29 cellular contexts compared by ENCODE assay signal in genomic region chr1:28966617-28967016, GRCh38. TPM values are rescaled to one million over a fixed set of nuclear protein-coding genes. Genes with fewer than 3 reads are reported as not detected.
DNase-seq lines count a peak whose midpoint lies in the region; ATAC-seq, FAIRE-seq and TF ChIP-seq lines count a peak whose summit lies in the region.
"Had no signal": no experiment of that assay in that cellular context is flagged by ENCODE, and none has a peak within 500 bp of the region (broad histone marks: within the 10 kb centered on the region; RNA-seq: fewer than 3 reads in every experiment).

No MANE protein-coding gene starts in this region.

- H3K4me1 ChIP-seq in A549: peaks cover 21% of the 10 kb centered on the region
- H3K4me1 ChIP-seq in liver (ENCODE audit: control insufficient read depth in 4 of 4, insufficient read depth in 4 of 4, low read length in 3 of 4): peaks cover 4 to 9% (median 6%) of the 10 kb centered on the region in 4 donors
- H3K4me1 ChIP-seq in BE2C: no peaks in the 10 kb centered on the region
- H3K4me1 ChIP-seq: right atrium auricular region, suprapubic skin had no signal

- no peak for TF ChIP-seq EP300 in A549 (IDR thresholded peaks at IDR 0.05)

- H3K27me3 Mint-ChIP-seq in WTC11 (ENCODE audit: low read depth): no peaks in the 10 kb centered on the region
- H3K27me3 Mint-ChIP-seq: stimulated activated naive B cell treated with anti-CD40 and anti-IgM and Interleukin-4, amounts not matched to agents 10 μg/mL and 1 μg/mL and 100 μg/mL, for 72 hours had no signal

- H3K4me3 ChIP-seq in A549 (no peak overlapping the region), liver (ENCODE audit: low read depth in 1 of 3, low read length in 3 of 3) (no peak overlapping the region), BE2C (ENCODE audit: low read depth, low read length) (no peak overlapping the region)
- H3K4me3 ChIP-seq: cardiac muscle cell, ovary, right atrium auricular region, SJSA1, suprapubic skin had no signal

- no peaks in the 10 kb centered on the region for H3K36me3 Mint-ChIP-seq in WTC11

- no peak overlapping the region for H3K4me3 Mint-ChIP-seq in WTC11
- H3K4me3 Mint-ChIP-seq: activated naive CD4-positive, alpha-beta T cell treated with anti-CD3 and anti-CD28 coated beads for 36 hours; activated T-cell treated with anti-CD3 and anti-CD28 coated beads, Interleukin-2, amount 50 U/mL, for 4 hours; CD14-positive monocyte; stimulated activated naive B cell treated with anti-CD40 and anti-IgM and Interleukin-4, amounts not matched to agents 10 μg/mL and 1 μg/mL and 100 μg/mL, for 72 hours; T-helper 1 cell treated with Interleukin-12 subunit alpha and Interleukin-12 subunit beta and Interleukin-4 antibody, amounts not matched to agents 30 μg/mL and 1 μg/mL, for 36 hours had no signal

- H3K36me3 ChIP-seq in liver (ENCODE audit: control insufficient read depth in 4 of 4, insufficient read depth in 3 of 4, low read depth in 1 of 4, low read length in 3 of 4): no peaks in the 10 kb centered on the region
- no peaks in the 10 kb centered on the region for H3K36me3 ChIP-seq in BE2C
- H3K36me3 ChIP-seq: cardiac muscle cell, ovary, right atrium auricular region, SJSA1, suprapubic skin had no signal

- H3K9me3 ChIP-seq in A549: no peaks in the 10 kb centered on the region
- no peaks in the 10 kb centered on the region for H3K9me3 ChIP-seq in liver (ENCODE audit: control insufficient read depth in 4 of 4, low read length in 3 of 4)
- no peaks in the 10 kb centered on the region for H3K9me3 ChIP-seq in BE2C
- H3K9me3 ChIP-seq: ovary, right atrium auricular region, SJSA1, suprapubic skin had no signal

- H3K4me2 ChIP-seq in A549: peak overlapping the region; percentile 55
- H3K4me2 ChIP-seq: KMS-11 had no signal

- DNase-seq in A549 (ENCODE audit: low read depth in 1 of 2, low spot score in 1 of 2): peak in 1 of 2 experiments; percentile 22
- peak; percentile 74 for DNase-seq in DMS53 (lab: John Stamatoyannopoulos, UW)
- no peak for DNase-seq in WTC11 (ENCODE audit: low spot score)
- DNase-seq in Right ventricle myocardium superior: no peak
- DNase-seq in BE2C: no peak
- DNase-seq in NCI-H128 (lab: John Stamatoyannopoulos, UW; ENCODE audit: unreplicated experiment): no peak
- no peak for DNase-seq in GM12891 (ENCODE audit: insufficient read length, low spot score)
- DNase-seq: activated CD4-positive, alpha-beta T cell treated with anti-CD3 and anti-CD28 coated beads for 1 hour; activated naive CD4-positive, alpha-beta T cell treated with anti-CD3 and anti-CD28 coated beads for 36 hours; activated T-cell treated with anti-CD3 and anti-CD28 coated beads, Interleukin-2, amount 50 U/mL, for 4 hours; anterior cingulate cortex; glutamatergic neuron; mammary epithelial cell; NCI-H1694 treated with DMSO at 0.1 percent for 48 hours; NCI-H524 treated with DMSO at 0.1 percent for 48 hours; ovary; stimulated activated CD4-positive, alpha-beta T cell treated with anti-CD3 and anti-CD28 coated beads, Interleukin-12 subunit alpha, Interleukin-12 subunit beta, amount 100 ng/mL, for 4 hours; stimulated activated CD4-positive, alpha-beta T cell treated with anti-CD3 and anti-CD28 coated beads, Interleukin-4, amount 100 ng/mL, for 24 hours; stimulated activated naive B cell treated with anti-CD40 and anti-IgM and Interleukin-4, amounts not matched to agents 10 μg/mL and 1 μg/mL and 100 μg/mL, for 72 hours had no signal

- H3K27ac ChIP-seq in A549: peak overlapping the region; percentile 1 to 37; a peak in 2 of 6 replicates
- H3K27ac ChIP-seq in liver (ENCODE audit: low read depth in 1 of 2, low read length in 2 of 2): peak overlapping the region; percentile 41 to 78
- H3K27ac ChIP-seq: cardiac muscle cell, KMS-11, ovary, right atrium auricular region, SJSA1, suprapubic skin had no signal

- ATAC-seq in A549: peak in 1 of 2 experiments; percentile 31; a peak in 2 of 6 replicates
- ATAC-seq in WTC11: no peak
- no peak for ATAC-seq in Right ventricle myocardium superior (ENCODE audit: poor library complexity)
- ATAC-seq: activated T-cell treated with anti-CD3 and anti-CD28 coated beads, Interleukin-2, amount 50 U/mL, for 4 hours; Panc1; stimulated activated naive B cell treated with anti-CD40 and anti-IgM and Interleukin-4, amounts not matched to agents 10 μg/mL and 1 μg/mL and 100 μg/mL, for 72 hours had no signal

- H3K9me3 Mint-ChIP-seq in WTC11: no peaks in the 10 kb centered on the region
- H3K9me3 Mint-ChIP-seq: activated naive CD4-positive, alpha-beta T cell treated with anti-CD3 and anti-CD28 coated beads for 36 hours; activated T-cell treated with anti-CD3 and anti-CD28 coated beads, Interleukin-2, amount 50 U/mL, for 4 hours; CD14-positive monocyte; stimulated activated naive B cell treated with anti-CD40 and anti-IgM and Interleukin-4, amounts not matched to agents 10 μg/mL and 1 μg/mL and 100 μg/mL, for 72 hours; T-helper 1 cell treated with Interleukin-12 subunit alpha and Interleukin-12 subunit beta and Interleukin-4 antibody, amounts not matched to agents 30 μg/mL and 1 μg/mL, for 36 hours had no signal

- H3K27me3 ChIP-seq in liver (ENCODE audit: control insufficient read depth in 4 of 4, insufficient read depth in 4 of 4, low read length in 3 of 4): no peaks in the 10 kb centered on the region
- H3K27me3 ChIP-seq in BE2C: no peaks in the 10 kb centered on the region
- H3K27me3 ChIP-seq: cardiac muscle cell, ovary, right atrium auricular region, SJSA1, suprapubic skin had no signal

- H3K4me1 Mint-ChIP-seq in WTC11: peaks cover 11% of the 10 kb centered on the region

- CTCF ChIA-PET in A549 (lab: Yijun Ruan, JAX) (interaction anchor here (1.4 kb wide), 1 partner anchor 74 kb away, joined by 3 read pairs; no protein-coding TSS in a partner anchor), WTC11 (lab: Charles Lee) (interaction anchor here (1.0 kb wide), 1 partner anchor 67 kb away, joined by 3 read pairs; no protein-coding TSS in a partner anchor)

- POLR2A ChIA-PET in A549 (lab: Yijun Ruan, JAX): no interaction called here
- POLR2A ChIA-PET in WTC11 (lab: Charles Lee): no interaction called here

- TF ChIP-seq POLR2A in A549 (IDR thresholded peaks at IDR 0.05; ENCODE audit: low read length): no peak
- no peak for TF ChIP-seq POLR2A in GM12891 (IDR thresholded peaks at IDR 0.05; ENCODE audit: low read depth, low read length)

- TF ChIP-seq RAD21 in A549 (conservative IDR thresholded peaks at IDR 0.05 in 1 of 2, IDR thresholded peaks at IDR 0.05 in 1 of 2) (no peak), liver (IDR thresholded peaks at IDR 0.05) (peak; percentile 25 to 27)

- TF ChIP-seq CTCF in A549 (IDR thresholded peaks at IDR 0.05) (no peak), WTC11 (IDR thresholded peaks at IDR 0.05) (no peak), liver (IDR thresholded peaks at IDR 0.05; ENCODE audit: low read depth, low read length, missing input control) (no peak), BE2C (IDR thresholded peaks at IDR 0.05; ENCODE audit: low read depth, low read length) (no peak)

- 0 out of 2 replicates have a peak overlapping the region, but pooled peaks have one; percentile 3 for H3K27ac Mint-ChIP-seq in WTC11
- H3K27ac Mint-ChIP-seq: activated naive CD4-positive, alpha-beta T cell treated with anti-CD3 and anti-CD28 coated beads for 36 hours; CD14-positive monocyte; stimulated activated naive B cell treated with anti-CD40 and anti-IgM and Interleukin-4, amounts not matched to agents 10 μg/mL and 1 μg/mL and 100 μg/mL, for 72 hours; T-helper 1 cell treated with Interleukin-12 subunit alpha and Interleukin-12 subunit beta and Interleukin-4 antibody, amounts not matched to agents 30 μg/mL and 1 μg/mL, for 36 hours had no signal

- no peak overlapping the region for H3K9ac ChIP-seq in liver (ENCODE audit: low read depth in 1 of 2, low read length in 2 of 2)
- H3K9ac ChIP-seq: KMS-11 had no signal

- no peak for FAIRE-seq in A549 (lab: Jason Lieb, UNC)
- FAIRE-seq in GM12891 (lab: Jason Lieb, UNC): no peak
- FAIRE-seq: HTR-8/SVneo had no signal

- intact Hi-C loops in Right ventricle myocardium superior (cut with DNase I): no loop called here

- 13% methylated on average over 2 of the region's 2 CpGs for WGBS in A549 (ENCODE audit: missing lambda C conversion rate)
- 25% methylated on average over 2 of the region's 2 CpGs for WGBS in liver

TF ChIP-seq in A549, 52 proteins besides CTCF, POLR2A, EP300 and RAD21:
- TF ChIP-seq KDM1A (IDR thresholded peaks at IDR 0.05; ENCODE audit: low read depth): no peak
- TF ChIP-seq NPAS2 (CRISPR knock-in tag; IDR thresholded peaks at IDR 0.05; ENCODE audit: borderline replicate concordance): no peak
- no peak for TF ChIP-seq TP53 (CRISPR knock-in tag; IDR thresholded peaks at IDR 0.05)

TF ChIP-seq in WTC11, 78 proteins besides CTCF, POLR2A, EP300 and RAD21 (continues in another document):
- TF ChIP-seq MYBL2 (CRISPR knock-in tag; IDR thresholded peaks at IDR 0.05): no peak

TF ChIP-seq in liver, 16 proteins besides CTCF, POLR2A, EP300 and RAD21 (continues in another document):
- no peak for TF ChIP-seq NR2F2 (IDR thresholded peaks at IDR 0.05)

TF ChIP-seq in GM12891, 5 proteins besides CTCF, POLR2A, EP300 and RAD21:
- TF ChIP-seq TAF1 (IDR thresholded peaks at IDR 0.05; ENCODE audit: low read depth, low read length) (no peak), POLR2AphosphoS5 (IDR thresholded peaks at IDR 0.05; ENCODE audit: low read depth, low read length) (no peak), POU2F2 (IDR thresholded peaks at IDR 0.05; ENCODE audit: low read depth, low read length) (no peak), PAX5 (IDR thresholded peaks at IDR 0.05; ENCODE audit: insufficient read depth, low read length, severe bottlenecking) (no peak), SPI1 (IDR thresholded peaks at IDR 0.05; ENCODE audit: low read depth, low read length) (no peak)

RNA-seq across cellular contexts. Expression of gene EPB41, which starts 52.2 kb away (rescaled TPM):
- 12.8 and 15.6 TPM in 2 replicates for polyA plus RNA-seq in A549 (2011; rRNA removed)
- 2.7 and 3.1 TPM in 2 replicates for polyA plus RNA-seq in A549 (2012; cell fraction: cytosol; rRNA removed)
- 3.2 and 8.2 TPM in 2 replicates for polyA plus RNA-seq in A549 (2012; cell fraction: nucleus; rRNA removed)
- 4.4 to 4.9 TPM (median 4.8 TPM) in 3 replicates for polyA plus RNA-seq in A549 (2017; fragmentation: RNase III; extraction: RNeasy Plus Mini Kit Qiagen cat#74134 plus additional on column Dnase treatment)
- 11.8 and 18.6 TPM in 2 replicates for polyA minus RNA-seq in A549 (2011; rRNA and poly(A)+ RNA removed)
- 80.6 to 85.0 TPM (median 81.2 TPM) in 3 replicates for total RNA-seq in WTC11 (2021)
- total RNA-seq in liver: 100 to 1,000 TPM in 1 of 2 donors, 10 to 100 TPM in 1; 61.1 to 189 TPM
- polyA plus RNA-seq in liver: 10 to 100 TPM; 10.7 to 15.1 TPM
- 24.0 TPM for total RNA-seq in Right ventricle myocardium superior
- polyA plus RNA-seq in BE2C (2012; ENCODE audit: insufficient read depth, insufficient read length, low read depth): 24.5 TPM
- 4.6 TPM for polyA plus RNA-seq in GM12891 (2012; ENCODE audit: low read depth, missing spikeins)
